17 cellular contexts compared by ENCODE assay signal in genomic region chr17:1379208-1379929, GRCh38. TPM values are rescaled to one million over a fixed set of nuclear protein-coding genes. Genes with fewer than 3 reads are reported as not detected.
A peak's percentile ranks its signal among the peaks of the same experiment; 100 is the strongest.
DNase-seq lines count a peak whose midpoint lies in the region; ATAC-seq and TF ChIP-seq lines count a peak whose summit lies in the region.
"Had no signal": no experiment of that assay in that cellular context is flagged by ENCODE, and none has a peak within 500 bp of the region (broad histone marks: within the 10 kb centered on the region; RNA-seq: fewer than 3 reads in every experiment).

No MANE protein-coding gene starts in this region.

- no peaks in the 10 kb centered on the region for H3K9me3 ChIP-seq in SK-N-MC (ENCODE audit: low read depth, low read length)
- H3K9me3 ChIP-seq in endodermal cell (ENCODE audit: control insufficient read depth, low read length), result no peaks in the 10 kb centered on the region
- H3K9me3 ChIP-seq in psoas muscle, result no peaks in the 10 kb centered on the region
- H3K9me3 ChIP-seq: ovary had no signal

- no peaks in the 10 kb centered on the region for H3K27me3 Mint-ChIP-seq in T-helper 1 cell treated with Interleukin-12 subunit alpha and Interleukin-12 subunit beta and Interleukin-4 antibody, amounts not matched to agents 30 μg/mL and 1 μg/mL, for 36 hours (ENCODE audit: low read depth)
- no peaks in the 10 kb centered on the region for H3K27me3 Mint-ChIP-seq in endodermal cell (ENCODE audit: insufficient read depth)

- H3K4me1 Mint-ChIP-seq in T-helper 1 cell treated with Interleukin-12 subunit alpha and Interleukin-12 subunit beta and Interleukin-4 antibody, amounts not matched to agents 30 μg/mL and 1 μg/mL, for 36 hours (ENCODE audit: low read depth), result peaks cover 54% of the 10 kb centered on the region
- H3K4me1 Mint-ChIP-seq in endodermal cell, result peaks cover 30% of the 10 kb centered on the region

- H3K27me3 ChIP-seq in endodermal cell (ENCODE audit: control insufficient read depth, insufficient read depth, low read length, poor library complexity, severe bottlenecking) (no peaks in the 10 kb centered on the region), psoas muscle (ENCODE audit: insufficient read depth in 3 of 3, low read length in 2 of 3) (no peaks in the 10 kb centered on the region)
- H3K27me3 ChIP-seq: ovary had no signal

- H3K9ac ChIP-seq in SK-N-MC (ENCODE audit: insufficient read length) (no peak overlapping the region), endodermal cell (ENCODE audit: extremely low read depth, low read length, poor library complexity, severe bottlenecking) (no peak overlapping the region)

- peak overlapping the region; percentile 49 for H3K27ac Mint-ChIP-seq in T-helper 1 cell treated with Interleukin-12 subunit alpha and Interleukin-12 subunit beta and Interleukin-4 antibody, amounts not matched to agents 30 μg/mL and 1 μg/mL, for 36 hours
- H3K27ac Mint-ChIP-seq in endodermal cell, result peak overlapping the region; percentile 71

- no peaks in the 10 kb centered on the region for H3K9me3 Mint-ChIP-seq in T-helper 1 cell treated with Interleukin-12 subunit alpha and Interleukin-12 subunit beta and Interleukin-4 antibody, amounts not matched to agents 30 μg/mL and 1 μg/mL, for 36 hours
- no peaks in the 10 kb centered on the region for H3K9me3 Mint-ChIP-seq in endodermal cell

- no peak for TF ChIP-seq POLR2A in GM18505 (IDR thresholded peaks at IDR 0.05; ENCODE audit: borderline replicate concordance, extremely low read depth, insufficient read depth, insufficient read length)

- peaks cover 4% of the 10 kb centered on the region for H3K36me3 Mint-ChIP-seq in T-helper 1 cell treated with Interleukin-12 subunit alpha and Interleukin-12 subunit beta and Interleukin-4 antibody, amounts not matched to agents 30 μg/mL and 1 μg/mL, for 36 hours (ENCODE audit: low read depth)
- peaks cover 24% of the 10 kb centered on the region for H3K36me3 Mint-ChIP-seq in endodermal cell (ENCODE audit: low read depth)

- peaks cover 51% of the 10 kb centered on the region for H3K36me3 ChIP-seq in SK-N-MC (ENCODE audit: insufficient read depth, low read length)
- H3K36me3 ChIP-seq in endodermal cell (ENCODE audit: control insufficient read depth, insufficient read depth, low read length), result peaks cover 71% of the 10 kb centered on the region
- no peaks in the 10 kb centered on the region for H3K36me3 ChIP-seq in psoas muscle (ENCODE audit: insufficient read depth in 1 of 2, low read depth in 1 of 2)
- H3K36me3 ChIP-seq: ovary had no signal

- H3K27ac ChIP-seq in SK-N-MC, result peak overlapping the region; percentile 32; the same call in 1 of the 2 replicates
- H3K27ac ChIP-seq in endodermal cell (ENCODE audit: low read depth, low read length), result no peak overlapping the region
- H3K27ac ChIP-seq in psoas muscle, result peak overlapping the region; percentile 64
- H3K27ac ChIP-seq: ovary had no signal

- TF ChIP-seq CTCF in endodermal cell (conservative IDR thresholded peaks at IDR 0.05) (no peak), psoas muscle (IDR thresholded peaks at IDR 0.05) (no peak)

- H3K4me3 ChIP-seq in SK-N-MC, result no peak overlapping the region
- no peak overlapping the region for H3K4me3 ChIP-seq in endodermal cell (ENCODE audit: low read length)
- H3K4me3 ChIP-seq in psoas muscle, result no peak overlapping the region
- H3K4me3 ChIP-seq: ovary had no signal

- H3K4me1 ChIP-seq in endodermal cell (ENCODE audit: control insufficient read depth, insufficient read depth, low read length), result no peaks in the 10 kb centered on the region
- peaks cover 87% of the 10 kb centered on the region for H3K4me1 ChIP-seq in psoas muscle

- ATAC-seq in psoas muscle, result no peak
- ATAC-seq in GM18505 (IDR thresholded peaks at IDR 0.05; ENCODE audit: unreplicated experiment), result no peak

- DNase-seq in T-helper 1 cell (no peak), SK-N-MC (ENCODE audit: low read depth, low spot score) (no peak), endodermal cell (no peak), psoas muscle (no peak), NCI-H510A (lab: John Stamatoyannopoulos, UW) (no peak), NCI-H1048 (lab: John Stamatoyannopoulos, UW) (no peak)
- DNase-seq: 8988T; DMS79; Kasumi-1; NCI-H2081 treated with DMSO at 0.1 percent for 48 hours; OCI-M1; ovary; stimulated activated CD4-positive, alpha-beta T cell treated with anti-CD3 and anti-CD28 coated beads, Interleukin-1b, Interleukin-23, amount 100 ng/mL, for 48 hours; stimulated activated naive CD4-positive, alpha-beta T cell; T-helper 9 cell had no signal

- 95% methylated on average over 6 to 9 of the region's 11 CpGs for WGBS in endodermal cell (ENCODE audit: insufficient coverage in 1 of 2, insufficient read length in 1 of 2), 2 experiments
- WGBS in psoas muscle, 3 donors, result 71 to 83% (median 74%) methylated on average over 11 of the region's 11 CpGs

- intact Hi-C loops in psoas muscle (cut with DNase I), result no loop called here

- peak overlapping the region; percentile 23 for H3K4me3 Mint-ChIP-seq in T-helper 1 cell treated with Interleukin-12 subunit alpha and Interleukin-12 subunit beta and Interleukin-4 antibody, amounts not matched to agents 30 μg/mL and 1 μg/mL, for 36 hours
- H3K4me3 Mint-ChIP-seq in endodermal cell, result no peak overlapping the region

RNA-seq across cellular contexts. Expression of gene YWHAE, which starts 20.7 kb away (rescaled TPM):
- 1,000 to 10,000 TPM; 1,225 to 1,349 TPM for total RNA-seq in endodermal cell
- polyA plus RNA-seq in endodermal cell (2013, experiment 1 of 2), result 1,001 TPM
- 1,057 TPM for polyA plus RNA-seq in endodermal cell (2013, experiment 2 of 2)
- total RNA-seq in psoas muscle, result 100 to 1,000 TPM; 641 to 874 (median 838) TPM
- 100 to 1,000 TPM; 655 to 927 (median 670) TPM for polyA plus RNA-seq in psoas muscle
